20 cellular contexts compared by ENCODE assay signal in genomic region chr14:76664790-76665189, GRCh38.
"Had no signal": no experiment of that assay in that cellular context is flagged by ENCODE, and none has a peak within 500 bp of the region (broad histone marks: within the 10 kb centered on the region; RNA-seq: fewer than 3 reads in every experiment).

No MANE protein-coding gene starts in this region.

- DNase-seq: IMR-90, Karpas-422, KG1, MG63, MV-4-11, NCI-H1048, NCI-H1105, NCI-H1436 treated with DMSO at 0.1 percent for 48 hours, NCI-H1694, NCI-H187 treated with DMSO at 0.1 percent for 48 hours, NCI-H2029 treated with DMSO at 0.1 percent for 48 hours, NCI-H2227 treated with DMSO at 0.1 percent for 48 hours, NCI-H524, NCI-H774, Right ventricle myocardium superior, RPMI8226, SIG-M5 had no signal

- H3K9me3 ChIP-seq: MG63, SJSA1 had no signal

- H3K27ac ChIP-seq: HL-60, SJSA1, SK-N-MC had no signal

- H3K4me1 ChIP-seq: SJSA1 had no signal

- H3K27me3 ChIP-seq: MG63, SJSA1 had no signal

- H3K36me3 ChIP-seq: MG63, SJSA1 had no signal

- H3K4me3 ChIP-seq: MG63, SJSA1, SK-N-MC had no signal
